Comparison of ENCODE assay signal across 8 cellular contexts in the genomic region with DNA sequence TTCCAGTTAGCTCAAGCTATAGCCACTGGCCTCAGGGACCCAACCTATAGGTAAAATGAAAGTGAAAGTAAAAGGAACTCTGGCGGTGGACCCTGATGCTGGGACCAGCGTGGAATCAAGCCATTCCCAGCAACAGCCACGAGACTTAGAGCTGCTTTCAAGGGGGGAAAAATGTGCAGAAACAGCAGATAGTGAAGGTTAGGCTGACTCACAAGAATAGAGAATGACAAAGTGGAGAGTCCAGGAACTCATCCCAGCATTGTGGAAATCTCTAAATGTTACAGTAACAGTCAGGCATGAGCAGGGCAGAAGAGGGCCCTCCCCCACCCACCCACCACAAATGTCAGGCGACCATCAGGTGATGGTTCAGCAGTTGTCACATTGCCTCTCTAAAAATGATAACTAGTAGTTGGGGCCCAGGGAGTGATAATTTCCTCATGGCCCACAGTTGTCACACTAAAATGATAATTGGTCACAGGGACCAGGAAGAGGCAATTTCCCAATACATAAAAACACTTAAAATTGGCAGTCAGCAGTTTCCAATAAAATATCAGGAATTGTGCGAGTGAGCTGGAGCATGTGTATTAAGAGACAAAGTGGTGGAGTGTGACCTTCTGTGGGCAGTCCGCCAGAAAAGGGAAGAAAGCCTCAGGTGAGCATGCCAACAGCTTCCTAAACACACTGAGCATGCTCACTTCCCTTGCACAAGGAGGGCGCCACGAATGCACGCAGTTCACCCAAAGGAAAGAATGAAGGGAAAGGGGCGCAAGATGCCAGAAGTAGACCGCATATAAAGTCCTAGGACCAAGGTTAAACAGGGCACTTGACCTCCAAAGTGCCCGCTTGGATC.
DNase-seq lines count a peak whose midpoint lies in the region; ATAC-seq and TF ChIP-seq lines count a peak whose summit lies in the region.

No MANE protein-coding gene starts in this region.

- H3K9me3 Mint-ChIP-seq in CD4-positive, CD25-positive, alpha-beta regulatory T cell, result peaks cover 0 to 6% (median 0%) of the 10 kb centered on the region in 7 donors
- no peaks in the 10 kb centered on the region for H3K9me3 Mint-ChIP-seq in HFFc6
- no peaks in the 10 kb centered on the region for H3K9me3 Mint-ChIP-seq in stimulated activated naive CD8-positive, alpha-beta T cell treated with anti-CD3 and anti-CD28 coated beads, Interleukin-15, Interleukin-2, amounts not matched to agents 100 ng/mL and 50 ng/mL, for 24 hours

- peaks cover 5 to 19% (median 13%) of the 10 kb centered on the region in 4 donors for H3K4me1 Mint-ChIP-seq in CD4-positive, CD25-positive, alpha-beta regulatory T cell
- H3K4me1 Mint-ChIP-seq in HFFc6 (ENCODE audit: low read depth), result peaks cover 7% of the 10 kb centered on the region
- H3K4me1 Mint-ChIP-seq in stimulated activated naive CD8-positive, alpha-beta T cell treated with anti-CD3 and anti-CD28 coated beads, Interleukin-15, Interleukin-2, amounts not matched to agents 100 ng/mL and 50 ng/mL, for 24 hours (ENCODE audit: low read depth), result peaks cover 22% of the 10 kb centered on the region

- DNase-seq in CD4-positive, CD25-positive, alpha-beta regulatory T cell, result peak in 1 of 3 donors; percentile 21
- DNase-seq in HFFc6, result no peak
- peak; percentile 50 to 74 for DNase-seq in SJCRH30
- DNase-seq in fibroblast of gingiva (ENCODE audit: low read depth), result peak; percentile 29
- no peak for DNase-seq in AML-193 (lab: John Stamatoyannopoulos, UW)

- H3K27me3 Mint-ChIP-seq in CD4-positive, CD25-positive, alpha-beta regulatory T cell, result no peaks in the 10 kb centered on the region
- H3K27me3 Mint-ChIP-seq in HFFc6 (ENCODE audit: insufficient read depth), result no peaks in the 10 kb centered on the region
- no peaks in the 10 kb centered on the region for H3K27me3 Mint-ChIP-seq in stimulated activated naive CD8-positive, alpha-beta T cell treated with anti-CD3 and anti-CD28 coated beads, Interleukin-15, Interleukin-2, amounts not matched to agents 100 ng/mL and 50 ng/mL, for 24 hours

- peak overlapping the region; percentile 75 for H3K4me3 ChIP-seq in CD4-positive, CD25-positive, alpha-beta regulatory T cell (ENCODE audit: low read depth, low read length)
- H3K4me3 ChIP-seq in SJCRH30, result peak overlapping the region; percentile 51

- no peak overlapping the region for H3K27ac ChIP-seq in CD4-positive, CD25-positive, alpha-beta regulatory T cell (ENCODE audit: insufficient read depth, low read length, poor library complexity, severe bottlenecking)
- H3K27ac ChIP-seq in SJCRH30, result peak overlapping the region; percentile 68

- ATAC-seq in CD4-positive, CD25-positive, alpha-beta regulatory T cell (ENCODE audit: low read depth in 2 of 2), result no peak
- no peak for ATAC-seq in GM21526 (IDR thresholded peaks at IDR 0.05; ENCODE audit: low FRiP score, unreplicated experiment)
- no peak for ATAC-seq in HG02884 (IDR thresholded peaks at IDR 0.05; ENCODE audit: unreplicated experiment)

- H3K27me3 ChIP-seq in CD4-positive, CD25-positive, alpha-beta regulatory T cell (ENCODE audit: control insufficient read depth, insufficient read depth, low read length), result no peaks in the 10 kb centered on the region
- H3K27me3 ChIP-seq in SJCRH30, result no peaks in the 10 kb centered on the region

- TF ChIP-seq CTCF in HFFc6 (IDR thresholded peaks at IDR 0.05), result no peak

- peak overlapping the region in 2 of 3 donors; percentile 42 to 51 for H3K27ac Mint-ChIP-seq in CD4-positive, CD25-positive, alpha-beta regulatory T cell
- H3K27ac Mint-ChIP-seq in HFFc6, result no peak overlapping the region
- H3K27ac Mint-ChIP-seq in stimulated activated naive CD8-positive, alpha-beta T cell treated with anti-CD3 and anti-CD28 coated beads, Interleukin-15, Interleukin-2, amounts not matched to agents 100 ng/mL and 50 ng/mL, for 24 hours, result peak overlapping the region; percentile 72

- H3K4me3 Mint-ChIP-seq in CD4-positive, CD25-positive, alpha-beta regulatory T cell, result peak overlapping the region; percentile 62 to 89 (median 73)
- peak overlapping the region; percentile 75 for H3K4me3 Mint-ChIP-seq in HFFc6
- H3K4me3 Mint-ChIP-seq in stimulated activated naive CD8-positive, alpha-beta T cell treated with anti-CD3 and anti-CD28 coated beads, Interleukin-15, Interleukin-2, amounts not matched to agents 100 ng/mL and 50 ng/mL, for 24 hours, result peak overlapping the region; percentile 71

- H3K36me3 Mint-ChIP-seq in CD4-positive, CD25-positive, alpha-beta regulatory T cell, result no peaks in the 10 kb centered on the region
- H3K36me3 Mint-ChIP-seq in HFFc6 (ENCODE audit: low read depth), result no peaks in the 10 kb centered on the region
- H3K36me3 Mint-ChIP-seq in stimulated activated naive CD8-positive, alpha-beta T cell treated with anti-CD3 and anti-CD28 coated beads, Interleukin-15, Interleukin-2, amounts not matched to agents 100 ng/mL and 50 ng/mL, for 24 hours (ENCODE audit: low read depth), result no peaks in the 10 kb centered on the region

- H3K4me1 ChIP-seq in CD4-positive, CD25-positive, alpha-beta regulatory T cell (ENCODE audit: control insufficient read depth, insufficient read depth, low read length, poor library complexity, severe bottlenecking), result no peaks in the 10 kb centered on the region
- H3K4me1 ChIP-seq in SJCRH30, result no peaks in the 10 kb centered on the region; the same call in 1 of the 2 replicates

- no peaks in the 10 kb centered on the region for H3K36me3 ChIP-seq in CD4-positive, CD25-positive, alpha-beta regulatory T cell (ENCODE audit: control insufficient read depth, insufficient read depth, low read length)
- no peaks in the 10 kb centered on the region for H3K36me3 ChIP-seq in SJCRH30

- no peaks in the 10 kb centered on the region for H3K9me3 ChIP-seq in CD4-positive, CD25-positive, alpha-beta regulatory T cell (ENCODE audit: control insufficient read depth in 2 of 2, low read length in 2 of 2)
- no peaks in the 10 kb centered on the region for H3K9me3 ChIP-seq in SJCRH30 (replicated peaks)

Comparison
In these comparisons a context has a peak if more than half of its experiments do, and no peak if none do; other contexts are left out.
1. DNase-seq: peak in SJCRH30 (2 of 2) and fibroblast of gingiva (single experiment); none in HFFc6 (single experiment) and AML-193 (0 of 2).
2. Peak in every context shown above with its lines, with median percentiles within 50 percentile points of each other: H3K4me3 Mint-ChIP-seq.